16 cellular contexts compared by ENCODE assay signal in the genomic region with DNA sequence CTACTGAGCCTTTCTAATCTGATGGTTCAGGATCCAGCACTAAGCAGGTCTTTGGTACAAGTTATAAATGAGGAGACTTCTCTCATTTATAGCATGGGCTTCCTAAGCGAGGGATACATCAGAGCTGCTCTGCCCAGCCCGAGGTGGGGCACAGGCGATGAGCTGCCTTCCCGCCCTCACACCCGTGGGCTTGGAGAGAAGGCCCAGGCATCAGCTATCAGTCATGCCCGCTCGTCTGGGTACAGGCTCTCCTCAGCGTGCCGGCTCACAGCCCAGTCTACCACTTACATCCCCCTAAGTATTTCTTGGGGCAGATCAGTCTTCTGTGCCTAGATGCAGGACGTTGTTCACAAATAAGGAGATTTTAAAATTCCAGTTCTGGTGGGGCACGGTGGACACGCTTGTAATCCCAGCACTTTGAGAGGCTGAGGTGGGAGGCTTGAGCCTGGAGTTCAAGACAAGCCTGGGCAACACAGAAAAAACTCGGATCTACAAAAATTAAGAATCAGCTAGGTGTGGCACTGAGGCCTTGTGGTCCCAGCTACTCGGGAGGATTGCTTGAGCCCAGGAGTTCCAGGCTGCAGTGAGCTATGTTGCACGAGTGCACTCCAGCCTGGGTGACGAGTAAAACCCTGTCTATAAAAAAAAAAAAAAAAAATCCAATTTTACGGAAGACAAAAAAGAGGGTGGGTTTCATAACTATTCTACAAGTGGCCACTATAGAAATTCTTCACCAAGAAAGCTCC. TPM values are rescaled to one million over a fixed set of nuclear protein-coding genes. Genes with fewer than 3 reads are reported as not detected.
A peak's percentile ranks its signal among the peaks of the same experiment; 100 is the strongest.
DNase-seq lines count a peak whose midpoint lies in the region; ATAC-seq and TF ChIP-seq lines count a peak whose summit lies in the region.
"Had no signal": no experiment of that assay in that cellular context is flagged by ENCODE, and none has a peak within 500 bp of the region (broad histone marks: within the 10 kb centered on the region; RNA-seq: fewer than 3 reads in every experiment).

No MANE protein-coding gene starts in this region.

- no peaks in the 10 kb centered on the region for H3K9me2 ChIP-seq in hepatocyte (replicated peaks; ENCODE audit: insufficient read depth)

- POLR2A ChIA-PET in HEK293 (lab: Yijun Ruan, JAX): no interaction called here

- WGBS in hepatocyte (ENCODE audit: low lambda C conversion rate, missing lambda C conversion rate): 90% methylated on average over 17 of the region's 17 CpGs
- WGBS in spleen, 5 donors: 77 to 86% (median 81%) methylated on average over 16 to 17 of the region's 17 CpGs

- H3K4me1 ChIP-seq in HEK293 (ENCODE audit: control insufficient read depth, insufficient read depth, low read length): no peaks in the 10 kb centered on the region
- H3K4me1 ChIP-seq in hepatocyte (ENCODE audit: insufficient read depth): peaks cover 13% of the 10 kb centered on the region
- H3K4me1 ChIP-seq in spleen: peaks cover 28 to 100% (median 78%) of the 10 kb centered on the region in 6 donors
- H3K4me1 ChIP-seq in effector memory CD4-positive, alpha-beta T cell (ENCODE audit: control insufficient read depth, insufficient read depth, low read length, poor library complexity, severe bottlenecking): peaks cover 40% of the 10 kb centered on the region
- H3K4me1 ChIP-seq: testis had no signal

- intact Hi-C loops in spleen (cut with DNase I; ENCODE audit: low total_unique reads): loop anchor here (10.0 kb wide), 1 partner anchor 54 kb away; a partner anchor contains a TSS

- H3K9me3 ChIP-seq in HEK293 (ENCODE audit: control insufficient read depth, insufficient read depth, low read depth, low read length) (no peaks in the 10 kb centered on the region), SK-N-MC (ENCODE audit: low read depth, low read length) (no peaks in the 10 kb centered on the region), hepatocyte (ENCODE audit: low read depth) (no peaks in the 10 kb centered on the region), spleen (no peaks in the 10 kb centered on the region)
- H3K9me3 ChIP-seq in effector memory CD4-positive, alpha-beta T cell (ENCODE audit: control insufficient read depth, low read length): no peaks in the 10 kb centered on the region
- H3K9me3 ChIP-seq: BLaER1, testis had no signal

- CTCF ChIA-PET in HEK293 (lab: Yijun Ruan, JAX): interaction anchor here (0.6 to 0.7 kb wide), 3 partner anchors 11 to 114 kb away, joined by 3 read pairs; no protein-coding TSS in a partner anchor

- H3K79me2 ChIP-seq in hepatocyte: no peaks in the 10 kb centered on the region

- H3K36me3 ChIP-seq in HEK293 (ENCODE audit: control insufficient read depth in 2 of 2, insufficient read depth in 1 of 2, low read length in 2 of 2) (no peaks in the 10 kb centered on the region), SK-N-MC (ENCODE audit: insufficient read depth, low read length) (no peaks in the 10 kb centered on the region; the same call in 1 of the 2 replicates), hepatocyte (replicated peaks; ENCODE audit: insufficient read depth, low read depth) (no peaks in the 10 kb centered on the region), spleen (peaks cover 0 to 44% (median 14%) of the 10 kb centered on the region in 6 donors)
- peaks cover 23% of the 10 kb centered on the region for H3K36me3 ChIP-seq in effector memory CD4-positive, alpha-beta T cell (ENCODE audit: control insufficient read depth, insufficient read depth, low read length)

- H3K27ac ChIP-seq in HEK293 (ENCODE audit: extremely low read depth, low read depth, low read length) (no peak overlapping the region), SK-N-MC (no peak overlapping the region), hepatocyte (peak overlapping the region; percentile 76), spleen (peak overlapping the region in 6 of 8 donors; percentile 9 to 81 (median 76))
- H3K27ac ChIP-seq in effector memory CD4-positive, alpha-beta T cell (ENCODE audit: insufficient read depth, low read length, poor library complexity, severe bottlenecking): no peak overlapping the region
- H3K27ac ChIP-seq: BLaER1, testis had no signal

- DNase-seq in SK-N-MC (ENCODE audit: low read depth, low spot score) (no peak), hepatocyte (ENCODE audit: low spot score) (no peak), spleen (no peak), foreskin fibroblast (no peak)
- DNase-seq in effector memory CD4-positive, alpha-beta T cell: no peak
- DNase-seq: activated naive CD4-positive, alpha-beta T cell treated with anti-CD3 and anti-CD28 coated beads for 36 hours; DMS79 treated with DMSO at 0.1 percent for 48 hours; endodermal cell; NCI-H446 treated with DMSO at 0.1 percent for 48 hours; PC-3; retina; testis had no signal

- no peak for TF ChIP-seq CTCF in HEK293 (tag by site-specific recombination; IDR thresholded peaks at IDR 0.05)
- TF ChIP-seq CTCF in hepatocyte (IDR thresholded peaks at IDR 0.05; ENCODE audit: poor library complexity): no peak
- no peak for TF ChIP-seq CTCF in spleen (IDR thresholded peaks at IDR 0.05 in 8 of 11, conservative IDR thresholded peaks at IDR 0.05 in 3 of 11)
- no peak for TF ChIP-seq CTCF in foreskin fibroblast (IDR thresholded peaks at IDR 0.05; ENCODE audit: low read depth, low read length)

- H2AFZ ChIP-seq in hepatocyte: no peak overlapping the region

- H3K4me3 ChIP-seq in HEK293 (ENCODE audit: low read depth, low read length): no peak overlapping the region
- H3K4me3 ChIP-seq in SK-N-MC: peak overlapping the region; percentile 7; the same call in 1 of the 2 replicates
- no peak overlapping the region for H3K4me3 ChIP-seq in hepatocyte
- no peak overlapping the region for H3K4me3 ChIP-seq in spleen
- no peak overlapping the region for H3K4me3 ChIP-seq in effector memory CD4-positive, alpha-beta T cell (ENCODE audit: insufficient read depth, low read depth, low read length, poor library complexity, severe bottlenecking)
- H3K4me3 ChIP-seq in foreskin fibroblast (ENCODE audit: low read depth in 1 of 2, low read length in 2 of 2): no peak overlapping the region
- H3K4me3 ChIP-seq: BLaER1, testis had no signal

- TF ChIP-seq POLR2A in spleen (IDR thresholded peaks at IDR 0.05): no peak

- H3K27me3 ChIP-seq in hepatocyte (no peaks in the 10 kb centered on the region), spleen (replicated peaks in 1 of 7) (no peaks in the 10 kb centered on the region)
- H3K27me3 ChIP-seq in effector memory CD4-positive, alpha-beta T cell (replicated peaks; ENCODE audit: control insufficient read depth, insufficient read depth, low read length, poor library complexity, severe bottlenecking): no peaks in the 10 kb centered on the region
- H3K27me3 ChIP-seq: BLaER1, testis had no signal

- no peak for ATAC-seq in HG03025 (IDR thresholded peaks at IDR 0.05; ENCODE audit: low FRiP score, unreplicated experiment)
- no peak for ATAC-seq in GM19324 (IDR thresholded peaks at IDR 0.05; ENCODE audit: low FRiP score, unreplicated experiment)
- ATAC-seq: PC-3 had no signal

- H3K4me2 ChIP-seq in hepatocyte: peak overlapping the region; percentile 56
- H3K4me2 ChIP-seq: BLaER1 had no signal

- H4K20me1 ChIP-seq in hepatocyte (ENCODE audit: insufficient read depth, poor library complexity, severe bottlenecking): no peaks in the 10 kb centered on the region

- H3K9ac ChIP-seq in SK-N-MC (ENCODE audit: insufficient read length): no peak overlapping the region
- H3K9ac ChIP-seq: BLaER1 had no signal

TF ChIP-seq in HEK293, 187 proteins besides CTCF, POLR2A, EP300 and RAD21:
- TF ChIP-seq PRDM1 (tag by site-specific recombination; IDR thresholded peaks at IDR 0.05) (no peak), ZFHX2 (tag by site-specific recombination; conservative IDR thresholded peaks at IDR 0.05) (peak; percentile 14; the same call in 1 of the 2 replicates)

RNA-seq across cellular contexts. Expression of a gene that starts 57.0 kb away (rescaled TPM):
- total RNA-seq in hepatocyte (4.7 and 11.3 TPM in 2 replicates), spleen (100 to 1,000 TPM in 6 of 7 donors, 10 to 100 TPM in 1; 96.4 to 136 (median 107) TPM)
- polyA plus RNA-seq in hepatocyte (4.3 and 5.9 TPM in 2 replicates), spleen (10 to 100 TPM; 23.2 to 38.4 (median 29.8) TPM)

Comparison
In these comparisons a context has a peak if more than half of its experiments do, and no peak if none do; other contexts are left out.
1. H3K27ac ChIP-seq: peak in hepatocyte (single experiment) and spleen (6 of 8); none in HEK293 (single experiment), SK-N-MC (single experiment) and effector memory CD4-positive, alpha-beta T cell (single experiment).